1 cellular context compared by ENCODE assay signal in the genomic region with DNA sequence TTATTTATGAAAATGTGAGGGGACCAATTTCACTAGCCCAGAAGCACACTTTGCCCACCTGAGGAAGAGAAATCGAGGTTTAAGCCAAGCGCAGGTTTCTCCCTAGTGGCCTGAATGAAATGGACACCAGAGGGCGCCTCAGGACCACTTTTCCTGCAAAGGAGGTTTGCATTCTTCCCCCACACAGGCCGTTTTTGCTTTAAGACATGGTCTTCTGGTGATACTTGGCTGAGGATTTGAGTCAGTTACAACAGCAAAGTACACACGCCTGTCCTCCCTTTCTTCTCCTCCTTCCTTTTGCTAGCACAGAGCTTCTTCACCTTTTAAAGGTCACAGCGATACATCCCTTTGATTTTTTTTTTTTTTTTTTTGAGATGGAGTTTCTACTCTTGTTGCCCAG.
TF ChIP-seq lines count a peak whose summit lies in the region.

No MANE protein-coding gene starts in this region.

TF ChIP-seq in IMR-90, 13 proteins besides CTCF, POLR2A, EP300 and RAD21:
- TF ChIP-seq RCOR1 (IDR thresholded peaks at IDR 0.05; ENCODE audit: insufficient replicate concordance, low read length) (no peak), SMC3 (IDR thresholded peaks at IDR 0.05; ENCODE audit: low read depth, low read length) (peak; percentile 90), CHD1 (IDR thresholded peaks at IDR 0.05; ENCODE audit: low read depth, low read length) (no peak)
